7 cellular contexts compared by ENCODE assay signal in the genomic region with DNA sequence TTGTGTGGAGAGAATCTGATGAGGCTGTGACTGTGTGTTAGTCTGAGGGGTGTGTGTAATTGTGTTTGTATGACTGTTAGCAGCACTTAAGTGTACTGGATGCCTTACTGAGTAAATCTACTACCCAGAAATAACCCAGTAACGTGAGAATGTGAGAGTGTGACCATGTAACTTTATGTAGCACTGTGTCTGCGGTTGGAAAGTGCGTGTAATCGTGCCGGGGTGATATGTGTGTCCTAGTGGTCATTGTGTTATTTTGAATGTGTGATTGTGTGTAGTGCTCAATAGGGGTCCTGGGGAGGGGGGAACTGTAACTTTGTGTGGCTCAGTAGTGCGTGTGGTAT. TPM values are rescaled to one million over a fixed set of nuclear protein-coding genes. Genes with fewer than 3 reads are reported as not detected.
DNase-seq lines count a peak whose midpoint lies in the region; ATAC-seq and TF ChIP-seq lines count a peak whose summit lies in the region.

No MANE protein-coding gene starts in this region.

- H3K4me1 Mint-ChIP-seq in T-helper 17 cell: peaks cover 21% of the 10 kb centered on the region
- peaks cover 12% of the 10 kb centered on the region for H3K4me1 Mint-ChIP-seq in progenitor cell of endocrine pancreas (ENCODE audit: low read depth)

- H3K4me3 Mint-ChIP-seq in T-helper 17 cell: peak overlapping the region; percentile 92
- H3K4me3 Mint-ChIP-seq in progenitor cell of endocrine pancreas (ENCODE audit: low read depth): peak overlapping the region; percentile 87

- H3K27ac ChIP-seq in HCT116 (ENCODE audit: low read depth, low read length): peak overlapping the region; percentile 68

- H3K9me3 ChIP-seq in HCT116 (ENCODE audit: control insufficient read depth in 1 of 2, insufficient read depth in 1 of 2, low read depth in 1 of 2, low read length in 2 of 2) (no peaks in the 10 kb centered on the region; a peak in 1 of 4 replicates), T-helper 17 cell (ENCODE audit: control insufficient read depth, low read length, poor library complexity, severe bottlenecking) (no peaks in the 10 kb centered on the region)

- H3K27ac Mint-ChIP-seq in T-helper 17 cell: peak overlapping the region; percentile 95
- H3K27ac Mint-ChIP-seq in progenitor cell of endocrine pancreas: peak overlapping the region; percentile 94

- no peak for DNase-seq in HCT116 (ENCODE audit: low read depth, low spot score)
- DNase-seq in T-helper 17 cell: no peak
- peak; percentile 14 for DNase-seq in fibroblast of pulmonary artery (ENCODE audit: low read depth)
- no peak for DNase-seq in progenitor cell of endocrine pancreas (ENCODE audit: low spot score, unreplicated experiment)
- no peak for DNase-seq in GDM1 (lab: John Stamatoyannopoulos, UW)

- RAD21 ChIA-PET in HCT116 (lab: Charles Lee; ENCODE audit: low non-redundant PET in 1 of 2, low total read pairs in 2 of 2, uncharacterized antibody in 2 of 2, unreplicated experiment in 2 of 2): no interaction called here

- H3K9me2 ChIP-seq in HCT116 (ENCODE audit: insufficient read depth): no peaks in the 10 kb centered on the region

- H3K4me3 ChIP-seq in HCT116 (replicated peaks in 1 of 2; ENCODE audit: low read depth in 1 of 2, low read length in 2 of 2) (peak overlapping the region; percentile 93 to 100), fibroblast of pulmonary artery (replicated peaks; ENCODE audit: low read depth, low read length) (peak overlapping the region; percentile 99)

- peak; percentile 2 for TF ChIP-seq POLR2A in HCT116 (IDR thresholded peaks at IDR 0.05; ENCODE audit: borderline replicate concordance, extremely low read depth, insufficient read depth, insufficient read length)

- H3K4me1 ChIP-seq in HCT116 (ENCODE audit: control insufficient read depth in 1 of 2, insufficient read depth in 2 of 2, low read length in 2 of 2): peaks cover 4 to 10% of the 10 kb centered on the region in 2 experiments; a peak in 2 of 4 replicates

- H3K36me3 Mint-ChIP-seq in T-helper 17 cell (ENCODE audit: low read depth) (peaks cover 3% of the 10 kb centered on the region), progenitor cell of endocrine pancreas (ENCODE audit: insufficient read depth) (peaks cover 17% of the 10 kb centered on the region)

- H3K9ac ChIP-seq in HCT116 (ENCODE audit: low read length): peak overlapping the region; percentile 93

- intact Hi-C loops in HCT116 (cut with micrococcal nuclease): loop anchor here (5.0 to 10.0 kb wide), 4 partner anchors 46 to 1084 kb away; partner anchors contain the start of genes ZNF146, ZNF565, ZNF573 and ZNF585A

- peak overlapping the region; percentile 97 for H2AFZ ChIP-seq in HCT116 (ENCODE audit: low read depth, low read length, poor library complexity, severe bottlenecking)

- BruUV-seq in HCT116 (replicated peaks; lab: Mats Ljungman, UMichigan): TSS peak; percentile 83

- no peaks in the 10 kb centered on the region for H3K27me3 Mint-ChIP-seq in T-helper 17 cell
- no peaks in the 10 kb centered on the region for H3K27me3 Mint-ChIP-seq in progenitor cell of endocrine pancreas

- no peak for TF ChIP-seq RAD21 in HCT116 (IDR thresholded peaks at IDR 0.05; ENCODE audit: low read depth)

- peaks cover 3% of the 10 kb centered on the region for H3K9me3 Mint-ChIP-seq in progenitor cell of endocrine pancreas (ENCODE audit: low read depth)

- ATAC-seq in HCT116 (no peak), T-helper 17 cell (no peak), HG02759 (IDR thresholded peaks at IDR 0.05; ENCODE audit: unreplicated experiment) (no peak), HG03571 (IDR thresholded peaks at IDR 0.05; ENCODE audit: unreplicated experiment) (no peak)

- TF ChIP-seq CTCF in HCT116 (IDR thresholded peaks at IDR 0.05 in 2 of 3, conservative IDR thresholded peaks at IDR 0.05 in 1 of 3; ENCODE audit: borderline replicate concordance in 1 of 3, insufficient read depth in 1 of 3, low read depth in 2 of 3, low read length in 2 of 3) (no peak), fibroblast of pulmonary artery (IDR thresholded peaks at IDR 0.05; ENCODE audit: low read length, missing control alignments) (no peak), progenitor cell of endocrine pancreas (IDR thresholded peaks at IDR 0.05; ENCODE audit: unreplicated experiment) (no peak)

- H3K4me2 ChIP-seq in HCT116 (ENCODE audit: low read length): peak overlapping the region; percentile 99

- POLR2A ChIA-PET in HCT116 (lab: Charles Lee): no interaction called here

- 0 out of 4 replicates have a peak, but pooled peaks cover 0 to 3% of the 10 kb centered on the region in 2 experiments for H3K36me3 ChIP-seq in HCT116 (ENCODE audit: control insufficient read depth in 1 of 2, insufficient read depth in 2 of 2, low read length in 2 of 2)

- H4K20me1 ChIP-seq in HCT116 (ENCODE audit: insufficient read depth): no peaks in the 10 kb centered on the region

- H3K27me3 ChIP-seq in HCT116 (ENCODE audit: insufficient read depth, low read length): no peaks in the 10 kb centered on the region

- CTCF ChIA-PET in HCT116 (lab: Charles Lee): no interaction called here

- H3K79me2 ChIP-seq in HCT116 (ENCODE audit: insufficient read depth, low read length): peaks cover 17% of the 10 kb centered on the region

TF ChIP-seq in HCT116, 20 proteins besides CTCF, POLR2A, EP300 and RAD21:
- TF ChIP-seq TCF7L2 (IDR thresholded peaks at IDR 0.05; ENCODE audit: borderline replicate concordance, extremely low read depth, insufficient read depth, insufficient read length): no peak

RNA-seq across cellular contexts. Expression of gene ZNF383, which starts 0.6 kb away (rescaled TPM):
- total RNA-seq in HCT116 (2021; ENCODE audit: unreplicated experiment) (6.6 TPM), T-helper 17 cell (10 to 100 TPM; 11.5 to 15.2 TPM), progenitor cell of endocrine pancreas (10.0 and 12.7 TPM in 2 replicates)
- 2.7 and 3.5 TPM in 2 replicates for polyA plus RNA-seq in HCT116 (2012)

RNA-seq across cellular contexts. Expression of gene ZNF585B, which starts 8.2 kb away (rescaled TPM):
- total RNA-seq in HCT116 (2021; ENCODE audit: unreplicated experiment) (5.2 TPM), T-helper 17 cell (10 to 100 TPM in 1 of 2 donors, 1 to 10 TPM in 1; 9.7 to 10.4 TPM), progenitor cell of endocrine pancreas (10.1 and 10.4 TPM in 2 replicates)
- polyA plus RNA-seq in HCT116 (2012): 1.8 and 3.6 TPM in 2 replicates

RNA-seq across cellular contexts. Expression of gene ZNF585A, which starts 46.1 kb away (rescaled TPM):
- total RNA-seq in HCT116 (2021; ENCODE audit: unreplicated experiment): 3.9 TPM
- 0.65 and 1.5 TPM in 2 replicates for polyA plus RNA-seq in HCT116 (2012)
- 1 to 10 TPM; 8.8 to 9.1 TPM for total RNA-seq in T-helper 17 cell
- total RNA-seq in progenitor cell of endocrine pancreas: 10.8 and 12.5 TPM in 2 replicates
